In the genomic region with DNA sequence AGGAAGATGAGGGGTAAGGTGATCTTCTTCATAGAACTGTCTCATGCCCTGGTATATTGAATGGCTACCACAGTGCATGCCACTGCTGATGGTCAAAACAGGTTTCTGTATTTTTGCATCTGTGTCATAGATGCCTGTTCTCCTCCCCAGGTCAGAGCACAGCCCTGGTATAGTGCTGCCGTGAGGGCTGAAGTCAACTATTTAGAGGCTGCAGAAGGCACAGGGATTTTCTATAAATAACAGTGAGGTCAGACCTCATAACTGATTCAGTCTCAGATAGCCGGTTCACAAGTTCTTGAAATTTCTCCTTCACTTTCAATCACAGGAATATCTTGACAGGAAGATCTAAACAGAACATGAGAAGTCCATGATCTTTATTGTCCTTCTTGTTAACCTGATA, we compare ENCODE assay signal across 25 cellular contexts.
DNase-seq lines count a peak whose midpoint lies in the region; ATAC-seq and TF ChIP-seq lines count a peak whose summit lies in the region.
"Had no signal": no experiment of that assay in that cellular context is flagged by ENCODE, and none has a peak within 500 bp of the region (broad histone marks: within the 10 kb centered on the region; RNA-seq: fewer than 3 reads in every experiment).

No MANE protein-coding gene starts in this region.

- H3K36me3 ChIP-seq in right atrium auricular region, result no peaks in the 10 kb centered on the region
- H3K36me3 ChIP-seq in osteoblast (ENCODE audit: insufficient read depth, low read length), result no peaks in the 10 kb centered on the region

- ATAC-seq in Right ventricle myocardium inferior, result peak; percentile 60
- ATAC-seq in left ventricle myocardium superior, result peak; percentile 82
- ATAC-seq in stimulated activated effector memory CD8-positive, alpha-beta T cell treated with anti-CD3 and anti-CD28 coated beads, Interleukin-12 subunit alpha, Interleukin-12 subunit beta, amount 100 ng/mL, for 72 hours, result peak; percentile 31
- ATAC-seq: CD8-positive, alpha-beta T cell; Panc1 had no signal

- no peaks in the 10 kb centered on the region for H3K4me1 Mint-ChIP-seq in stimulated activated effector memory CD8-positive, alpha-beta T cell treated with anti-CD3 and anti-CD28 coated beads, Interleukin-12 subunit alpha, Interleukin-12 subunit beta, amount 100 ng/mL, for 72 hours
- H3K4me1 Mint-ChIP-seq: B cell had no signal

- TF ChIP-seq CTCF in right atrium auricular region (IDR thresholded peaks at IDR 0.05), result no peak
- TF ChIP-seq CTCF in osteoblast (IDR thresholded peaks at IDR 0.05; ENCODE audit: extremely low read depth, low read depth, low read length), result no peak

- H2AFZ ChIP-seq in osteoblast (ENCODE audit: low read length), result no peak overlapping the region

- no peak overlapping the region for H3K27ac Mint-ChIP-seq in stimulated activated effector memory CD8-positive, alpha-beta T cell treated with anti-CD3 and anti-CD28 coated beads, Interleukin-12 subunit alpha, Interleukin-12 subunit beta, amount 100 ng/mL, for 72 hours
- H3K27ac Mint-ChIP-seq: B cell; CD8-positive, alpha-beta T cell had no signal

- H3K27me3 ChIP-seq in right atrium auricular region, result no peaks in the 10 kb centered on the region
- no peaks in the 10 kb centered on the region for H3K27me3 ChIP-seq in osteoblast (ENCODE audit: insufficient read depth, low read length)

- no peaks in the 10 kb centered on the region for H3K79me2 ChIP-seq in osteoblast (ENCODE audit: insufficient read depth, low read length)

- H3K4me3 ChIP-seq in right atrium auricular region (no peak overlapping the region), osteoblast (ENCODE audit: insufficient read depth, low read length) (no peak overlapping the region)

- H3K9me3 Mint-ChIP-seq in stimulated activated effector memory CD8-positive, alpha-beta T cell treated with anti-CD3 and anti-CD28 coated beads, Interleukin-12 subunit alpha, Interleukin-12 subunit beta, amount 100 ng/mL, for 72 hours, result no peaks in the 10 kb centered on the region
- H3K9me3 Mint-ChIP-seq: CD8-positive, alpha-beta T cell had no signal

- no peaks in the 10 kb centered on the region for H3K36me3 Mint-ChIP-seq in stimulated activated effector memory CD8-positive, alpha-beta T cell treated with anti-CD3 and anti-CD28 coated beads, Interleukin-12 subunit alpha, Interleukin-12 subunit beta, amount 100 ng/mL, for 72 hours
- H3K36me3 Mint-ChIP-seq: CD8-positive, alpha-beta T cell had no signal

- intact Hi-C loops in Right ventricle myocardium inferior (cut with DNase I), result no loop called here
- intact Hi-C loops in left ventricle myocardium superior (cut with micrococcal nuclease), result no loop called here

- H4K20me1 ChIP-seq in osteoblast (ENCODE audit: insufficient read depth, low read length), result no peaks in the 10 kb centered on the region

- H3K4me1 ChIP-seq in right atrium auricular region (no peaks in the 10 kb centered on the region), osteoblast (ENCODE audit: insufficient read depth, low read length) (no peaks in the 10 kb centered on the region)

- H3K4me2 ChIP-seq in osteoblast (ENCODE audit: insufficient read depth, low read length), result no peak overlapping the region

- H3K27ac ChIP-seq in right atrium auricular region (no peak overlapping the region), osteoblast (ENCODE audit: low read depth, low read length) (no peak overlapping the region)
- H3K27ac ChIP-seq: 22Rv1, C4-2B had no signal

- DNase-seq in Right ventricle myocardium inferior (ENCODE audit: missing footprints) (no peak), right atrium auricular region (ENCODE audit: low spot score) (no peak), left ventricle myocardium superior (no peak), osteoblast (ENCODE audit: insufficient read length, low spot score, missing footprints) (peak; percentile 45), NCI-H2107 (lab: John Stamatoyannopoulos, UW) (no peak), COR-L47 (lab: John Stamatoyannopoulos, UW) (no peak), NOMO-1 treated with dmso at 0.1 percent for 144 hours (lab: John Stamatoyannopoulos, UW; ENCODE audit: unreplicated experiment) (no peak)
- no peak for DNase-seq in stimulated activated effector memory CD8-positive, alpha-beta T cell treated with anti-CD3 and anti-CD28 coated beads, Interleukin-12 subunit alpha, Interleukin-12 subunit beta, amount 100 ng/mL, for 72 hours (ENCODE audit: low spot score in 2 of 2)
- DNase-seq: CD8-positive, alpha-beta T cell; DMS 273 treated with DMSO at 0.1 percent for 48 hours; DMS79; GF-D8; HCEC 1CT; NCI-H1048; NCI-H1417; NCI-H1694; NCI-H2029 treated with DMSO at 0.1 percent for 48 hours; NCI-H2171; NCI-H226; NCI-H510A; NCI-H69 had no signal

- H3K4me3 Mint-ChIP-seq in stimulated activated effector memory CD8-positive, alpha-beta T cell treated with anti-CD3 and anti-CD28 coated beads, Interleukin-12 subunit alpha, Interleukin-12 subunit beta, amount 100 ng/mL, for 72 hours, result no peak overlapping the region
- H3K4me3 Mint-ChIP-seq: B cell; CD8-positive, alpha-beta T cell had no signal

- H3K9me3 ChIP-seq in right atrium auricular region (no peaks in the 10 kb centered on the region), osteoblast (ENCODE audit: low read depth, low read length) (no peaks in the 10 kb centered on the region)

Comparison
In these comparisons a context has a peak if more than half of its experiments do, and no peak if none do; other contexts are left out.
1. ATAC-seq: peak in every context shown above with its lines; median percentile 82 in left ventricle myocardium superior; 60 in Right ventricle myocardium inferior; 31 in stimulated activated effector memory CD8-positive, alpha-beta T cell treated with anti-CD3 and anti-CD28 coated beads, Interleukin-12 subunit alpha, Interleukin-12 subunit beta, amount 100 ng/mL, for 72 hours.